ENCODE assay signal across 11 cellular contexts in the genomic region with DNA sequence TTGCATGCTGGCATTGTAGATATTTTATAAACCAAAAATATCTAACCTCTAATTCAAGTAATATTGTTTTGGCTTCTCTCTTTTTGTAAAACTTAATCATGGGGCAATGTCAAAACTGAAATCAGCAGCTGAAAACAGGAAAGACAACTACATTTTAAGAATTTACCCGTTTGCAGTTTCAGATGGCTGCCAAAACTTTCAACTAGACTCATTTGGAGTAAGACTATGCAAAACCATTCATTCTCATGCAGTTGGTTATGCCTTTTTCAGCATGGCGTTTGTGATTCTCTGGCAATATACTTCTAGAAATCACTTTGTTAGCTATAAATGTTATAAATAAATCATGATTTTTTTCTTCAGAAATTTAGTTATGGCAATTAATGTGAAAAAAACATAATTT.
DNase-seq lines count a peak whose midpoint lies in the region; ATAC-seq and TF ChIP-seq lines count a peak whose summit lies in the region.
"Had no signal": no experiment of that assay in that cellular context is flagged by ENCODE, and none has a peak within 500 bp of the region (broad histone marks: within the 10 kb centered on the region; RNA-seq: fewer than 3 reads in every experiment).

No MANE protein-coding gene starts in this region.

- TF ChIP-seq POLR2A in transverse colon (IDR thresholded peaks at IDR 0.05): no peak

- no peak for TF ChIP-seq CTCF in transverse colon (IDR thresholded peaks at IDR 0.05)

- H3K4me1 Mint-ChIP-seq in stimulated activated memory B cell treated with anti-CD40 and anti-IgM and Interleukin-4, amounts not matched to agents 10 μg/mL and 1 μg/mL and 100 μg/mL, for 72 hours: no peaks in the 10 kb centered on the region

- TF ChIP-seq EP300 in transverse colon (IDR thresholded peaks at IDR 0.05; ENCODE audit: low read depth): no peak

- H3K4me3 Mint-ChIP-seq in stimulated activated memory B cell treated with anti-CD40 and anti-IgM and Interleukin-4, amounts not matched to agents 10 μg/mL and 1 μg/mL and 100 μg/mL, for 72 hours: no peak overlapping the region

- no peak overlapping the region for H3K27ac Mint-ChIP-seq in stimulated activated memory B cell treated with anti-CD40 and anti-IgM and Interleukin-4, amounts not matched to agents 10 μg/mL and 1 μg/mL and 100 μg/mL, for 72 hours

- in situ Hi-C loops in transverse colon (cut with MboI; ENCODE audit: low pct_ligation_motif_present in 1 of 4, low pct_unique_long_range_greater_than_20kb in 1 of 4, low sequenced_read_pairs in 3 of 4): no loop called here

- H3K9me3 Mint-ChIP-seq in stimulated activated memory B cell treated with anti-CD40 and anti-IgM and Interleukin-4, amounts not matched to agents 10 μg/mL and 1 μg/mL and 100 μg/mL, for 72 hours: no peaks in the 10 kb centered on the region

- H3K27ac ChIP-seq in transverse colon: no peak overlapping the region

- no peaks in the 10 kb centered on the region for H3K9me3 ChIP-seq in transverse colon
- H3K9me3 ChIP-seq: BE2C had no signal

- 40 to 41% methylated on average over 2 of the region's 2 CpGs for WGBS in transverse colon (ENCODE audit: low coverage in 1 of 2), 2 donors

- H3K36me3 Mint-ChIP-seq in stimulated activated memory B cell treated with anti-CD40 and anti-IgM and Interleukin-4, amounts not matched to agents 10 μg/mL and 1 μg/mL and 100 μg/mL, for 72 hours: no peaks in the 10 kb centered on the region

- no peak overlapping the region for H3K4me3 ChIP-seq in transverse colon

- intact Hi-C loops in transverse colon (cut with DNase I; ENCODE audit: low total_unique reads): no loop called here

- H3K36me3 ChIP-seq in transverse colon: no peaks in the 10 kb centered on the region
- H3K36me3 ChIP-seq: BE2C had no signal

- ATAC-seq in GM18867 (IDR thresholded peaks at IDR 0.05; ENCODE audit: unreplicated experiment): peak; percentile 89
- ATAC-seq in GM21423 (IDR thresholded peaks at IDR 0.05; ENCODE audit: unreplicated experiment): peak; percentile 79
- ATAC-seq in HG02981 (IDR thresholded peaks at IDR 0.05; ENCODE audit: unreplicated experiment): peak; percentile 70
- peak; percentile 66 for ATAC-seq in HG03565 (IDR thresholded peaks at IDR 0.05; ENCODE audit: unreplicated experiment)
- no peak for ATAC-seq in stimulated activated memory B cell treated with anti-CD40 and anti-IgM and Interleukin-4, amounts not matched to agents 10 μg/mL and 1 μg/mL and 100 μg/mL, for 72 hours

- DNase-seq in transverse colon: no peak
- DNase-seq in dermis blood vessel endothelial cell: no peak
- no peak for DNase-seq in stimulated activated CD4-positive, alpha-beta T cell treated with anti-CD3 and anti-CD28 coated beads, Interleukin-15, amount 100 ng/mL, for 24 hours
- DNase-seq: BE2C, midbrain, posterior cingulate gyrus had no signal

- no peaks in the 10 kb centered on the region for H3K4me1 ChIP-seq in transverse colon
- H3K4me1 ChIP-seq: BE2C had no signal

- no peaks in the 10 kb centered on the region for H3K27me3 ChIP-seq in transverse colon
- H3K27me3 ChIP-seq: BE2C had no signal

- peaks cover 44% of the 10 kb centered on the region for H3K27me3 Mint-ChIP-seq in stimulated activated memory B cell treated with anti-CD40 and anti-IgM and Interleukin-4, amounts not matched to agents 10 μg/mL and 1 μg/mL and 100 μg/mL, for 72 hours
